ENCODE assay signal across 1 cellular context in the genomic region with DNA sequence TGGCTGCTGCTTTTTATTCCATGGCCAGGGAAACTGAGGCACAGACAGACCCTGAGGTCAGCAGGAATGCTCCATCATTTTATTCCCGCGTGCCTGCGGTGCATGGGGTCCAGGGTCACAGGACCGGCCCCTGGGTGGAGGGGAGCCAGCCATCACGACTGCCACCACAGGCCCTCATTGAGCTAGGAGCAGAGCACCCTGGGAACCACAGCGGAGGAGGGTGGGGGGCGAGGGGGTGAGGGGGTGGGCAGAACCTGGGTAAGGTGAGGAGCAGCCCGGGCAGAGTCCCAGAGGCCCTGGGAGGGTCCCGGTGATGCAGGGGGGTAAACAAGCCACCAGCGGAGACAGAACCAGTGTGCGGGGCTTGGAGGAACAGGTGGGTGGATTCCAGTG.
TF ChIP-seq lines count a peak whose summit lies in the region.

No MANE protein-coding gene starts in this region.

TF ChIP-seq in HepG2, 621 proteins besides CTCF, POLR2A, EP300 and RAD21:
- TF ChIP-seq HMG20A (CRISPR knock-in tag; IDR thresholded peaks at IDR 0.05; ENCODE audit: borderline replicate concordance) (no peak), ZNF205 (CRISPR knock-in tag; IDR thresholded peaks at IDR 0.05) (no peak), SPEN (CRISPR knock-in tag; IDR thresholded peaks at IDR 0.05; ENCODE audit: low read depth) (no peak), ZNF776 (CRISPR knock-in tag; IDR thresholded peaks at IDR 0.05) (0 out of 2 replicates have a peak, but pooled peaks have one; percentile 11), IKZF1 (IDR thresholded peaks at IDR 0.05) (no peak), KDM5B (CRISPR knock-in tag; IDR thresholded peaks at IDR 0.05; ENCODE audit: borderline replicate concordance) (0 out of 2 replicates have a peak, but pooled peaks have one; percentile 1), YEATS4 (CRISPR knock-in tag; IDR thresholded peaks at IDR 0.05; ENCODE audit: borderline replicate concordance) (no peak), HNRNPL (IDR thresholded peaks at IDR 0.05; ENCODE audit: low read depth, low read length) (no peak), GATA4 (IDR thresholded peaks at IDR 0.05; ENCODE audit: borderline replicate concordance, low read depth) (no peak)
- TF ChIP-seq, protein P1, sequence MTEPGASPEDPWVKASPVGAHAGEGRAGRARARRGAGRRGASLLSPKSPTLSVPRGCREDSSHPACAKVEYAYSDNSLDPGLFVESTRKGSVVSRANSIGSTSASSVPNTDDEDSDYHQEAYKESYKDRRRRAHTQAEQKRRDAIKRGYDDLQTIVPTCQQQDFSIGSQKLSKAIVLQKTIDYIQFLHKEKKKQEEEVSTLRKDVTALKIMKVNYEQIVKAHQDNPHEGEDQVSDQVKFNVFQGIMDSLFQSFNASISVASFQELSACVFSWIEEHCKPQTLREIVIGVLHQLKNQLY (CRISPR knock-in tag; IDR thresholded peaks at IDR 0.05): no peak
- TF ChIP-seq, protein P2, sequence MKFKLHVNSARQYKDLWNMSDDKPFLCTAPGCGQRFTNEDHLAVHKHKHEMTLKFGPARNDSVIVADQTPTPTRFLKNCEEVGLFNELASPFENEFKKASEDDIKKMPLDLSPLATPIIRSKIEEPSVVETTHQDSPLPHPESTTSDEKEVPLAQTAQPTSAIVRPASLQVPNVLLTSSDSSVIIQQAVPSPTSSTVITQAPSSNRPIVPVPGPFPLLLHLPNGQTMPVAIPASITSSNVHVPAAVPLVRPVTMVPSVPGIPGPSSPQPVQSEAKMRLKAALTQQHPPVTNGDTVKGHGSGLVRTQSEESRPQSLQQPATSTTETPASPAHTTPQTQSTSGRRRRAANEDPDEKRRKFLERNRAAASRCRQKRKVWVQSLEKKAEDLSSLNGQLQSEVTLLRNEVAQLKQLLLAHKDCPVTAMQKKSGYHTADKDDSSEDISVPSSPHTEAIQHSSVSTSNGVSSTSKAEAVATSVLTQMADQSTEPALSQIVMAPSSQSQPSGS (CRISPR knock-in tag; IDR thresholded peaks at IDR 0.05): no peak
- TF ChIP-seq, protein P3, sequence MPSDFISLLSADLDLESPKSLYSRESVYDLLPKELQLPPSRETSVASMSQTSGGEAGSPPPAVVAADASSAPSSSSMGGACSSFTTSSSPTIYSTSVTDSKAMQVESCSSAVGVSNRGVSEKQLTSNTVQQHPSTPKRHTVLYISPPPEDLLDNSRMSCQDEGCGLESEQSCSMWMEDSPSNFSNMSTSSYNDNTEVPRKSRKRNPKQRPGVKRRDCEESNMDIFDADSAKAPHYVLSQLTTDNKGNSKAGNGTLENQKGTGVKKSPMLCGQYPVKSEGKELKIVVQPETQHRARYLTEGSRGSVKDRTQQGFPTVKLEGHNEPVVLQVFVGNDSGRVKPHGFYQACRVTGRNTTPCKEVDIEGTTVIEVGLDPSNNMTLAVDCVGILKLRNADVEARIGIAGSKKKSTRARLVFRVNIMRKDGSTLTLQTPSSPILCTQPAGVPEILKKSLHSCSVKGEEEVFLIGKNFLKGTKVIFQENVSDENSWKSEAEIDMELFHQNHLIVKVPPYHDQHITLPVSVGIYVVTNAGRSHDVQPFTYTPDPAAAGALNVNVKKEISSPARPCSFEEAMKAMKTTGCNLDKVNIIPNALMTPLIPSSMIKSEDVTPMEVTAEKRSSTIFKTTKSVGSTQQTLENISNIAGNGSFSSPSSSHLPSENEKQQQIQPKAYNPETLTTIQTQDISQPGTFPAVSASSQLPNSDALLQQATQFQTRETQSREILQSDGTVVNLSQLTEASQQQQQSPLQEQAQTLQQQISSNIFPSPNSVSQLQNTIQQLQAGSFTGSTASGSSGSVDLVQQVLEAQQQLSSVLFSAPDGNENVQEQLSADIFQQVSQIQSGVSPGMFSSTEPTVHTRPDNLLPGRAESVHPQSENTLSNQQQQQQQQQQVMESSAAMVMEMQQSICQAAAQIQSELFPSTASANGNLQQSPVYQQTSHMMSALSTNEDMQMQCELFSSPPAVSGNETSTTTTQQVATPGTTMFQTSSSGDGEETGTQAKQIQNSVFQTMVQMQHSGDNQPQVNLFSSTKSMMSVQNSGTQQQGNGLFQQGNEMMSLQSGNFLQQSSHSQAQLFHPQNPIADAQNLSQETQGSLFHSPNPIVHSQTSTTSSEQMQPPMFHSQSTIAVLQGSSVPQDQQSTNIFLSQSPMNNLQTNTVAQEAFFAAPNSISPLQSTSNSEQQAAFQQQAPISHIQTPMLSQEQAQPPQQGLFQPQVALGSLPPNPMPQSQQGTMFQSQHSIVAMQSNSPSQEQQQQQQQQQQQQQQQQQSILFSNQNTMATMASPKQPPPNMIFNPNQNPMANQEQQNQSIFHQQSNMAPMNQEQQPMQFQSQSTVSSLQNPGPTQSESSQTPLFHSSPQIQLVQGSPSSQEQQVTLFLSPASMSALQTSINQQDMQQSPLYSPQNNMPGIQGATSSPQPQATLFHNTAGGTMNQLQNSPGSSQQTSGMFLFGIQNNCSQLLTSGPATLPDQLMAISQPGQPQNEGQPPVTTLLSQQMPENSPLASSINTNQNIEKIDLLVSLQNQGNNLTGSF (CRISPR knock-in tag; IDR thresholded peaks at IDR 0.05): no peak
- TF ChIP-seq, protein P4, sequence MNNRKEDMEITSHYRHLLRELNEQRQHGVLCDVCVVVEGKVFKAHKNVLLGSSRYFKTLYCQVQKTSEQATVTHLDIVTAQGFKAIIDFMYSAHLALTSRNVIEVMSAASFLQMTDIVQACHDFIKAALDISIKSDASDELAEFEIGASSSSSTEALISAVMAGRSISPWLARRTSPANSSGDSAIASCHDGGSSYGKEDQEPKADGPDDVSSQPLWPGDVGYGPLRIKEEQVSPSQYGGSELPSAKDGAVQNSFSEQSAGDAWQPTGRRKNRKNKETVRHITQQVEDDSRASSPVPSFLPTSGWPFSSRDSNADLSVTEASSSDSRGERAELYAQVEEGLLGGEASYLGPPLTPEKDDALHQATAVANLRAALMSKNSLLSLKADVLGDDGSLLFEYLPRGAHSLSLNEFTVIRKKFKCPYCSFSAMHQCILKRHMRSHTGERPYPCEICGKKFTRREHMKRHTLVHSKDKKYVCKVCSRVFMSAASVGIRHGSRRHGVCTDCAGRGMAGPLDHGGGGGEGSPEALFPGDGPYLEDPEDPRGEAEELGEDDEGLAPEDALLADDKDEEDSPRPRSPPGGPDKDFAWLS (CRISPR knock-in tag; IDR thresholded peaks at IDR 0.05; ENCODE audit: borderline replicate concordance): no peak
TF ChIP-seq in HepG2: peak in this region for 2.
